ENCODE assay signal across 14 cellular contexts in genomic region chr11:96105197-96105895, GRCh38.
DNase-seq lines count a peak whose midpoint lies in the region; ATAC-seq, FAIRE-seq and TF ChIP-seq lines count a peak whose summit lies in the region.
"Had no signal": no experiment of that assay in that cellular context is flagged by ENCODE, and none has a peak within 500 bp of the region (broad histone marks: within the 10 kb centered on the region; RNA-seq: fewer than 3 reads in every experiment).

No MANE protein-coding gene starts in this region.

- H3K4me3 Mint-ChIP-seq in activated naive CD4-positive, alpha-beta T cell treated with anti-CD3 and anti-CD28 coated beads for 36 hours: no peak overlapping the region
- H3K4me3 Mint-ChIP-seq in activated naive CD4-positive, alpha-beta T cell treated with anti-CD3 and anti-CD28 coated beads, Interleukin-2, amount 10 ng/mL, durations not matched to agents 7 days and 5 days: no peak overlapping the region
- H3K4me3 Mint-ChIP-seq in T-helper 17 cell: no peak overlapping the region
- H3K4me3 Mint-ChIP-seq: naive B cell had no signal

- H3K4me2 ChIP-seq in smooth muscle cell: peak overlapping the region; percentile 49

- H3K4me1 ChIP-seq in smooth muscle cell (ENCODE audit: low read depth): peaks cover 22% of the 10 kb centered on the region

- no peaks in the 10 kb centered on the region for H3K36me3 ChIP-seq in smooth muscle cell (ENCODE audit: low read depth)
- H3K36me3 ChIP-seq: upper lobe of left lung had no signal

- H4K20me1 ChIP-seq in smooth muscle cell (ENCODE audit: low read depth): no peaks in the 10 kb centered on the region

- FAIRE-seq in GM12892 (lab: Jason Lieb, UNC): no peak
- FAIRE-seq: islet of Langerhans, small intestine had no signal

- peak overlapping the region; percentile 34 for H3K9ac ChIP-seq in smooth muscle cell (ENCODE audit: low read depth)

- no peaks in the 10 kb centered on the region for H3K27me3 ChIP-seq in smooth muscle cell (ENCODE audit: low read depth)
- H3K27me3 ChIP-seq: upper lobe of left lung had no signal

- ATAC-seq in T-helper 17 cell: peak; percentile 97

- POLR2A ChIA-PET in RWPE1 (lab: Yijun Ruan, JAX; ENCODE audit: low non-redundant PET): no interaction called here

- H3K27ac Mint-ChIP-seq in activated naive CD4-positive, alpha-beta T cell treated with anti-CD3 and anti-CD28 coated beads for 36 hours: peak overlapping the region; percentile 23
- H3K27ac Mint-ChIP-seq in activated naive CD4-positive, alpha-beta T cell treated with anti-CD3 and anti-CD28 coated beads, Interleukin-2, amount 10 ng/mL, durations not matched to agents 7 days and 5 days: no peak overlapping the region
- H3K27ac Mint-ChIP-seq in T-helper 17 cell: peak overlapping the region; percentile 87

- no peak for DNase-seq in activated naive CD4-positive, alpha-beta T cell treated with anti-CD3 and anti-CD28 coated beads for 36 hours
- no peak for DNase-seq in activated naive CD4-positive, alpha-beta T cell treated with anti-CD3 and anti-CD28 coated beads, Interleukin-2, amount 10 ng/mL, durations not matched to agents 7 days and 5 days
- DNase-seq in T-helper 17 cell (no peak), fibroblast of mammary gland (ENCODE audit: low read depth) (peak; percentile 46), smooth muscle cell (lab: John Stamatoyannopoulos, UW; ENCODE audit: unreplicated experiment) (no peak), RWPE1 (ENCODE audit: low spot score) (no peak), GM12892 (ENCODE audit: insufficient read length) (no peak), NCI-H510A (lab: John Stamatoyannopoulos, UW) (no peak)
- DNase-seq: DMS53, naive B cell, NCI-H345, small intestine, upper lobe of left lung had no signal

- WGBS in smooth muscle cell (ENCODE audit: low lambda C conversion rate): 54% methylated on average over 1 of the region's 1 CpG

- H3K4me3 ChIP-seq in fibroblast of mammary gland (ENCODE audit: control insufficient read depth, low read depth, low read length) (no peak overlapping the region), smooth muscle cell (no peak overlapping the region)
- H3K4me3 ChIP-seq: upper lobe of left lung had no signal

- no peak for TF ChIP-seq POLR2A in GM12892 (IDR thresholded peaks at IDR 0.05; ENCODE audit: low read depth, low read length)

- H3K27ac ChIP-seq in smooth muscle cell (ENCODE audit: low read depth): peak overlapping the region; percentile 72
- H3K27ac ChIP-seq in RWPE1: no peak overlapping the region
- H3K27ac ChIP-seq: upper lobe of left lung had no signal

- TF ChIP-seq CTCF in fibroblast of mammary gland (conservative IDR thresholded peaks at IDR 0.05; ENCODE audit: control insufficient read depth, insufficient read depth, low read depth, low read length): no peak
- TF ChIP-seq CTCF in smooth muscle cell (IDR thresholded peaks at IDR 0.05; ENCODE audit: borderline replicate concordance, insufficient read depth, poor library complexity, severe bottlenecking): no peak
- no peak for TF ChIP-seq CTCF in RWPE1 (conservative IDR thresholded peaks at IDR 0.05; ENCODE audit: low read depth)

- H3K79me2 ChIP-seq in smooth muscle cell (ENCODE audit: low read depth): peaks cover 63% of the 10 kb centered on the region

- CTCF ChIA-PET in activated naive CD4-positive, alpha-beta T cell treated with anti-CD3 and anti-CD28 coated beads for 36 hours (lab: Charles Lee): interaction anchor here (0.6 kb wide), 1 partner anchor 93 kb away, joined by 3 read pairs; no protein-coding TSS in a partner anchor
- CTCF ChIA-PET in activated naive CD4-positive, alpha-beta T cell treated with anti-CD3 and anti-CD28 coated beads, Interleukin-2, amount 10 ng/mL, durations not matched to agents 7 days and 5 days (lab: Charles Lee): interaction anchor here (1.0 kb wide), 1 partner anchor 270 kb away, joined by 3 read pairs; no protein-coding TSS in a partner anchor
- CTCF ChIA-PET in RWPE1 (lab: Yijun Ruan, JAX): interaction anchor here (0.6 kb wide), 3 partner anchors 184 to 1758 kb away, joined by 3 read pairs; no protein-coding TSS in a partner anchor

- H2AFZ ChIP-seq in smooth muscle cell (ENCODE audit: low read depth): no peak overlapping the region

- peaks cover 12% of the 10 kb centered on the region for H3F3A ChIP-seq in smooth muscle cell (ENCODE audit: low read depth)

- intact Hi-C loops in activated naive CD4-positive, alpha-beta T cell treated with anti-CD3 and anti-CD28 coated beads for 36 hours (cut with micrococcal nuclease): no loop called here

- peaks cover 11% of the 10 kb centered on the region for H3K36me3 Mint-ChIP-seq in activated naive CD4-positive, alpha-beta T cell treated with anti-CD3 and anti-CD28 coated beads for 36 hours (ENCODE audit: low read depth)
- H3K36me3 Mint-ChIP-seq in activated naive CD4-positive, alpha-beta T cell treated with anti-CD3 and anti-CD28 coated beads, Interleukin-2, amount 10 ng/mL, durations not matched to agents 7 days and 5 days: peaks cover 28% of the 10 kb centered on the region
- H3K36me3 Mint-ChIP-seq in T-helper 17 cell (ENCODE audit: low read depth): no peaks in the 10 kb centered on the region

- H3K9me3 ChIP-seq in T-helper 17 cell (ENCODE audit: control insufficient read depth, low read length, poor library complexity, severe bottlenecking) (no peaks in the 10 kb centered on the region), smooth muscle cell (replicated peaks; ENCODE audit: low read depth) (no peaks in the 10 kb centered on the region)
- H3K9me3 ChIP-seq: upper lobe of left lung had no signal

- peaks cover 2% of the 10 kb centered on the region for H3K9me3 Mint-ChIP-seq in activated naive CD4-positive, alpha-beta T cell treated with anti-CD3 and anti-CD28 coated beads for 36 hours
- no peaks in the 10 kb centered on the region for H3K9me3 Mint-ChIP-seq in activated naive CD4-positive, alpha-beta T cell treated with anti-CD3 and anti-CD28 coated beads, Interleukin-2, amount 10 ng/mL, durations not matched to agents 7 days and 5 days
- H3K9me3 Mint-ChIP-seq: naive B cell had no signal

- H3K27me3 Mint-ChIP-seq in activated naive CD4-positive, alpha-beta T cell treated with anti-CD3 and anti-CD28 coated beads for 36 hours (ENCODE audit: low read depth): no peaks in the 10 kb centered on the region
- H3K27me3 Mint-ChIP-seq in activated naive CD4-positive, alpha-beta T cell treated with anti-CD3 and anti-CD28 coated beads, Interleukin-2, amount 10 ng/mL, durations not matched to agents 7 days and 5 days: no peaks in the 10 kb centered on the region
- H3K27me3 Mint-ChIP-seq in T-helper 17 cell: no peaks in the 10 kb centered on the region
- H3K27me3 Mint-ChIP-seq: naive B cell had no signal

- H3K4me1 Mint-ChIP-seq in activated naive CD4-positive, alpha-beta T cell treated with anti-CD3 and anti-CD28 coated beads for 36 hours (ENCODE audit: low read depth): peaks cover 49% of the 10 kb centered on the region
- H3K4me1 Mint-ChIP-seq in activated naive CD4-positive, alpha-beta T cell treated with anti-CD3 and anti-CD28 coated beads, Interleukin-2, amount 10 ng/mL, durations not matched to agents 7 days and 5 days: peaks cover 20% of the 10 kb centered on the region
- H3K4me1 Mint-ChIP-seq in T-helper 17 cell: peaks cover 8% of the 10 kb centered on the region
